9 cellular contexts compared by ENCODE assay signal in the genomic region with DNA sequence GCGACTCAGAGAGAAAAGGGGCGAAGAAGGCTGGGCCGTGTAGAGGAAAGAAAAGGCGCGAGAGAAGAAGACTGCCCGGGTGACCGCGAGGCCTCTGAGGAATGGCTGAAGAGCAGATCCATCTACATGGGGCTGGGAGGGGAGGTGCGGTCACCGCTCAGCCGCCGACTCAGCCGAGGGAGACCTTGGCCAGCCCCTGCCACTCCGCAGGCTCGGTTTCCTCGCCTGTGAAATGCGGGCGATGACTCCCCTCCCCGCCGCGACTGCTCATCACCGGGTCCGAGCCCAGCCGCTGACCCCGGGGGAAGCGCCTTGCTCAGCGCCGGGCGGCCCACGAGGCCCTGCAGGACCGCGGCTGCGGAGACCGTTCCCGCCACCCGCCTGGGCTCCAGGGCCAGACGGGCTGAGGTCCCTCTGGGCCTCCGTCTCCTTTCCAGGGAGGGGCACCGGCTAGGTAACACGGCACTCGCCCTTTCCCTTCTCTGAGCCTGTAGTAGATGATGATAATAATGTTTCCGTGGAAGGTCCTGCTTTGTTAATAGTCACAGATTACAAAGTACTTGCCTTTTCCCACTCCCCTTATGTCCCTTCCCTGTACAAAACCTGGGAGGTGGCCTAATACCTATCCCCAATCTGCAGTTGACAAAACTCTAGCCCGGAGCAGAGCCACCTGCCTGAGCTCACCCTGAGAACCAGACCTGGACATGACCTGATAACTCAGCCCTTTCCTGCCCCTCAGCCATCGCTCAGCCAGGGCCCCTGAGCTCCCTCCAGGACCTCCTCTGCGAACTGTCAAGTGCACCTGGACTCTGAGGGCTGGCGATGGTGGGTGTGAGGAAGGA. TPM values are rescaled to one million over a fixed set of nuclear protein-coding genes. Genes with fewer than 3 reads are reported as not detected.
DNase-seq lines count a peak whose midpoint lies in the region; ATAC-seq and TF ChIP-seq lines count a peak whose summit lies in the region.
"Had no signal": no experiment of that assay in that cellular context is flagged by ENCODE, and none has a peak within 500 bp of the region (broad histone marks: within the 10 kb centered on the region; RNA-seq: fewer than 3 reads in every experiment).

No MANE protein-coding gene starts in this region.

- no peak for ATAC-seq in T-cell (replicated peaks in 1 of 4)
- no peak for ATAC-seq in HG02798 (IDR thresholded peaks at IDR 0.05; ENCODE audit: poor library complexity, unreplicated experiment)

- peak in 2 of 34 experiments; percentile 1 to 7 for DNase-seq in T-cell
- DNase-seq in epithelial cell of proximal tubule (ENCODE audit: low read depth) = no peak
- peak; percentile 90 for DNase-seq in osteoblast (ENCODE audit: insufficient read length, low spot score, missing footprints)
- no peak for DNase-seq in dorsolateral prefrontal cortex
- DNase-seq in ureter (ENCODE audit: low spot score) = no peak
- no peak for DNase-seq in NCI-H1694 (lab: John Stamatoyannopoulos, UW)

- H3K4me2 ChIP-seq in osteoblast (ENCODE audit: insufficient read depth, low read length) = peak overlapping the region; percentile 45

- H3K36me3 Mint-ChIP-seq in T-cell = no peaks in the 10 kb centered on the region

- CTCF ChIA-PET in T-cell (lab: Charles Lee) = interaction anchor here (0.6 to 3.0 kb wide), 9 partner anchors 12 to 1118 kb away, joined by 3 to 38 read pairs (median 4); no protein-coding TSS in a partner anchor

- no peaks in the 10 kb centered on the region for H3K79me2 ChIP-seq in osteoblast (ENCODE audit: insufficient read depth, low read length)

- H3K4me3 ChIP-seq in epithelial cell of proximal tubule (ENCODE audit: low read depth, low read length) (peak overlapping the region; percentile 19), osteoblast (ENCODE audit: insufficient read depth, low read length) (no peak overlapping the region), dorsolateral prefrontal cortex (peak overlapping the region in 13 of 59 donors; percentile 6 to 38 (median 15))

- H3K9ac ChIP-seq in ES-I3 (ENCODE audit: low read depth, low read length) = peak overlapping the region; percentile 43; the same call in 1 of the 2 replicates

- H3K27ac Mint-ChIP-seq in T-cell = no peak overlapping the region

- intact Hi-C loops in dorsolateral prefrontal cortex (cut with DNase I) = loop anchor here (2.0 kb wide), 1 partner anchor 46 kb away; no protein-coding TSS in a partner anchor

- no peaks in the 10 kb centered on the region for H4K20me1 ChIP-seq in osteoblast (ENCODE audit: insufficient read depth, low read length)

- TF ChIP-seq CTCF in epithelial cell of proximal tubule (conservative IDR thresholded peaks at IDR 0.05; ENCODE audit: low read depth, low read length) (no peak), osteoblast (IDR thresholded peaks at IDR 0.05; ENCODE audit: extremely low read depth, low read depth, low read length) (no peak), dorsolateral prefrontal cortex (IDR thresholded peaks at IDR 0.05 in 54 of 56, conservative IDR thresholded peaks at IDR 0.05 in 2 of 56; ENCODE audit: low read depth in 1 of 56, partially characterized antibody in 56 of 56) (no peak)

- H3K27me3 ChIP-seq in osteoblast (ENCODE audit: insufficient read depth, low read length) (peaks cover 34% of the 10 kb centered on the region), dorsolateral prefrontal cortex (peaks cover 0 to 55% (median 27%) of the 10 kb centered on the region in 45 donors)

- H3K9me3 Mint-ChIP-seq in T-cell = no peaks in the 10 kb centered on the region

- H3K36me3 ChIP-seq in ES-I3 (ENCODE audit: insufficient read depth, low read length) (no peaks in the 10 kb centered on the region), osteoblast (ENCODE audit: insufficient read depth, low read length) (no peaks in the 10 kb centered on the region)

- H3K4me1 ChIP-seq in ES-I3 (ENCODE audit: insufficient read depth, low read length) (peaks cover 21% of the 10 kb centered on the region; the same call in 1 of the 2 replicates), osteoblast (ENCODE audit: insufficient read depth, low read length) (no peaks in the 10 kb centered on the region)

- H3K4me1 Mint-ChIP-seq in T-cell = peaks cover 24 to 26% (median 25%) of the 10 kb centered on the region in 3 donors

- H3K9me3 ChIP-seq in ES-I3 (ENCODE audit: control insufficient read depth, insufficient read depth, low read length) = no peaks in the 10 kb centered on the region
- H3K9me3 ChIP-seq in osteoblast (ENCODE audit: low read depth, low read length) = no peaks in the 10 kb centered on the region

- H3K4me3 Mint-ChIP-seq in T-cell = peak overlapping the region; percentile 49 to 71 (median 60)

- H2AFZ ChIP-seq in osteoblast (ENCODE audit: low read length) = peak overlapping the region; percentile 47

- H3K27ac ChIP-seq in osteoblast (ENCODE audit: low read depth, low read length) (no peak overlapping the region), dorsolateral prefrontal cortex (no peak overlapping the region)

- POLR2A ChIA-PET in T-cell (lab: Charles Lee) = no interaction called here

- H3K27me3 Mint-ChIP-seq in T-cell = peaks cover 29 to 44% of the 10 kb centered on the region in 2 donors

RNA-seq across cellular contexts. Expression of a gene that starts 1.6 kb away (rescaled TPM):
- total RNA-seq in T-cell (not detected), epithelial cell of proximal tubule (not detected in 2 replicates), osteoblast (not detected in 2 replicates), dorsolateral prefrontal cortex (under 1 TPM in 36 of 120 experiments, not detected in 84; 0.06 to 0.47 (median 0.14) TPM), ureter (not detected)
- total RNA-seq: NCI-H460 had no signal

RNA-seq across cellular contexts. Expression of a gene that starts 16.7 kb away (rescaled TPM):
- not detected for total RNA-seq in T-cell
- 0.14 TPM in 1 of 2 replicates, not detected in the other for total RNA-seq in epithelial cell of proximal tubule
- total RNA-seq in osteoblast = not detected in 2 replicates
- 1 to 10 TPM in 23 of 120 experiments, under 1 TPM in 56, not detected in 41; 0.44 to 2.0 (median 0.76) TPM for total RNA-seq in dorsolateral prefrontal cortex
- total RNA-seq in ureter = 1.4 TPM
- total RNA-seq: NCI-H460 had no signal

RNA-seq across cellular contexts. Expression of a gene that starts 42.3 kb away (rescaled TPM):
- total RNA-seq in T-cell (under 1 TPM in 3 of 5 donors, not detected in 2; 0.30 to 0.38 (median 0.35) TPM), epithelial cell of proximal tubule (1.1 and 21.7 TPM in 2 replicates), osteoblast (3.5 and 6.5 TPM in 2 replicates), dorsolateral prefrontal cortex (1 to 10 TPM in 1 of 120 experiments, under 1 TPM in 106, not detected in 13; 0.12 to 1.8 (median 0.32) TPM), ureter (0.16 TPM)
- total RNA-seq: NCI-H460 had no signal
